ENCODE assay signal across 8 cellular contexts in genomic region chr3:198079771-198080520, GRCh38.
DNase-seq lines count a peak whose midpoint lies in the region; ATAC-seq and TF ChIP-seq lines count a peak whose summit lies in the region.

No MANE protein-coding gene starts in this region.

- no peaks in the 10 kb centered on the region for H3K4me1 Mint-ChIP-seq in mesothelial cell of epicardium

- H3K4me3 ChIP-seq in WI38 (ENCODE audit: low read depth, low read length), result peak overlapping the region; percentile 56

- H3K27ac Mint-ChIP-seq in mesothelial cell of epicardium, result no peak overlapping the region

- peak; percentile 28 for DNase-seq in effector CD8-positive, alpha-beta T cell (lab: John Stamatoyannopoulos, UW)
- no peak for DNase-seq in mesothelial cell of epicardium (ENCODE audit: low spot score in 2 of 2, unreplicated experiment in 2 of 2)
- peak in 4 of 6 experiments; percentile 36 to 52 (median 48) for DNase-seq in stimulated activated naive CD4-positive, alpha-beta T cell (lab: John Stamatoyannopoulos, UW)

- H3K27me3 Mint-ChIP-seq in mesothelial cell of epicardium (ENCODE audit: low read depth), result peaks cover 82% of the 10 kb centered on the region

- TF ChIP-seq CTCF in WI38 (IDR thresholded peaks at IDR 0.05; ENCODE audit: low read depth, low read length) (no peak), mesothelial cell of epicardium (IDR thresholded peaks at IDR 0.05; ENCODE audit: unreplicated experiment) (no peak)

- peak overlapping the region; percentile 65 for H3K4me3 Mint-ChIP-seq in mesothelial cell of epicardium

- ATAC-seq in GM18502 (IDR thresholded peaks at IDR 0.05; ENCODE audit: poor library complexity, unreplicated experiment) (peak; percentile 3), HG03432 (IDR thresholded peaks at IDR 0.05; ENCODE audit: unreplicated experiment) (peak; percentile 22), GM18870 (IDR thresholded peaks at IDR 0.05; ENCODE audit: unreplicated experiment) (no peak), GM18517 (IDR thresholded peaks at IDR 0.05; ENCODE audit: unreplicated experiment) (no peak)

- H3K36me3 Mint-ChIP-seq in mesothelial cell of epicardium, result no peaks in the 10 kb centered on the region

- H3K9me3 Mint-ChIP-seq in mesothelial cell of epicardium, result peaks cover 5% of the 10 kb centered on the region

Comparison
In these comparisons a context has a peak if more than half of its experiments do, and no peak if none do; other contexts are left out.
1. ATAC-seq: peak in GM18502 (single experiment) and HG03432 (single experiment); none in GM18870 (single experiment) and GM18517 (single experiment).
2. DNase-seq: peak in effector CD8-positive, alpha-beta T cell (single experiment) and stimulated activated naive CD4-positive, alpha-beta T cell (4 of 6); none in mesothelial cell of epicardium (0 of 2).